ENCODE assay signal across 8 cellular contexts in genomic region chr6:73586416-73586974, GRCh38.
DNase-seq lines count a peak whose midpoint lies in the region; ATAC-seq, FAIRE-seq and TF ChIP-seq lines count a peak whose summit lies in the region.

No MANE protein-coding gene starts in this region.

- H3K36me3 ChIP-seq in right lobe of liver: no peaks in the 10 kb centered on the region
- H3K36me3 ChIP-seq in transverse colon: no peaks in the 10 kb centered on the region

- peak overlapping the region; percentile 85 to 91 (median 88) for H3K27ac ChIP-seq in right lobe of liver
- H3K27ac ChIP-seq in transverse colon: peak overlapping the region; percentile 90 to 93 (median 93)

- H3K27me3 ChIP-seq in right lobe of liver (no peaks in the 10 kb centered on the region), transverse colon (no peaks in the 10 kb centered on the region)

- TF ChIP-seq EP300 in transverse colon (IDR thresholded peaks at IDR 0.05; ENCODE audit: low read depth): no peak

- FAIRE-seq in HTR-8/SVneo (lab: Jason Lieb, UNC): no peak

- no peaks in the 10 kb centered on the region for H3K9me3 ChIP-seq in right lobe of liver
- H3K9me3 ChIP-seq in transverse colon: no peaks in the 10 kb centered on the region

- TF ChIP-seq POLR2A in right lobe of liver (IDR thresholded peaks at IDR 0.05) (no peak), transverse colon (IDR thresholded peaks at IDR 0.05) (no peak)

- H3K4me3 ChIP-seq in astrocyte of the spinal cord (ENCODE audit: low read depth, low read length) (peak overlapping the region; percentile 1), right lobe of liver (peak overlapping the region in 2 of 3 donors; percentile 4 to 23), transverse colon (peak overlapping the region in 1 of 4 donors; percentile 36)

- in situ Hi-C loops in astrocyte of the spinal cord (cut with HindIII; ENCODE audit: low sequenced_read_pairs): no loop called here
- in situ Hi-C loops in transverse colon (cut with MboI; ENCODE audit: low pct_ligation_motif_present in 1 of 4, low pct_unique_long_range_greater_than_20kb in 1 of 4, low sequenced_read_pairs in 3 of 4): no loop called here

- DNase-seq in astrocyte of the spinal cord (ENCODE audit: low read depth, low spot score): no peak
- DNase-seq in right lobe of liver: no peak
- no peak for DNase-seq in transverse colon
- no peak for DNase-seq in D341Med (ENCODE audit: low spot score)
- DNase-seq in HTR-8/SVneo (ENCODE audit: insufficient read length, low spot score): no peak
- no peak for DNase-seq in posterior cingulate gyrus

- ATAC-seq in GM19397 (IDR thresholded peaks at IDR 0.05; ENCODE audit: unreplicated experiment): peak; percentile 11
- ATAC-seq in HG03571 (IDR thresholded peaks at IDR 0.05; ENCODE audit: unreplicated experiment): peak; percentile 5
- peak; percentile 58 to 75 (median 72) for ATAC-seq in right lobe of liver

- intact Hi-C loops in right lobe of liver (cut with DNase I) (no loop called here), transverse colon (cut with DNase I; ENCODE audit: low total_unique reads) (loop anchor here (10.0 kb wide), 1 partner anchor 62 kb away; the partner anchor contains the start of gene EEF1A1), posterior cingulate gyrus (cut with DNase I) (no loop called here)

- H3K4me1 ChIP-seq in right lobe of liver (peaks cover 0 to 19% (median 0%) of the 10 kb centered on the region in 4 donors), transverse colon (peaks cover 7 to 25% (median 22%) of the 10 kb centered on the region in 4 donors)

- 4% methylated on average over 6 of the region's 6 CpGs for WGBS in right lobe of liver (ENCODE audit: insufficient coverage, low coverage, low lambda C conversion rate, missing lambda C conversion rate)
- WGBS in transverse colon (ENCODE audit: low coverage in 1 of 2), 2 donors: 14 to 23% methylated on average over 6 of the region's 6 CpGs

- TF ChIP-seq CTCF in astrocyte of the spinal cord (IDR thresholded peaks at IDR 0.05; ENCODE audit: low read depth, low read length) (no peak), right lobe of liver (IDR thresholded peaks at IDR 0.05) (no peak), transverse colon (IDR thresholded peaks at IDR 0.05) (no peak)

Comparison
In these comparisons a context has a peak if more than half of its experiments do, and no peak if none do; other contexts are left out.
1. ATAC-seq: peak in every context shown above with its lines; median percentile 72 in right lobe of liver; 11 in GM19397; 5 in HG03571.